11 cellular contexts compared by ENCODE assay signal in genomic region chr1:56390934-56391731, GRCh38.
DNase-seq lines count a peak whose midpoint lies in the region; ATAC-seq and TF ChIP-seq lines count a peak whose summit lies in the region.
"Had no signal": no experiment of that assay in that cellular context is flagged by ENCODE, and none has a peak within 500 bp of the region (broad histone marks: within the 10 kb centered on the region; RNA-seq: fewer than 3 reads in every experiment).

No MANE protein-coding gene starts in this region.

- H3K4me1 ChIP-seq in liver (ENCODE audit: control insufficient read depth in 4 of 4, insufficient read depth in 4 of 4, low read length in 3 of 4) (no peaks in the 10 kb centered on the region), right lobe of liver (no peaks in the 10 kb centered on the region), neural progenitor cell (peaks cover 29% of the 10 kb centered on the region)

- peak overlapping the region; percentile 72 for H3K4me2 ChIP-seq in neural progenitor cell

- H3K4me3 Mint-ChIP-seq in neural progenitor cell = peak overlapping the region; percentile 9
- no peak overlapping the region for H3K4me3 Mint-ChIP-seq in activated T-cell treated with anti-CD3 and anti-CD28 coated beads, Interleukin-2, amount 50 U/mL, for 24 hours
- H3K4me3 Mint-ChIP-seq in activated T-helper 1 cell treated with anti-CD3 and anti-CD28 coated beads, Interleukin-12 subunit alpha, Interleukin-12 subunit beta, Interleukin-2, Interleukin-4 antibody, amounts not matched to agents 30 ng/mL and 10 ng/mL and 1 ng/mL, durations not matched to agents 14 hours and 24 hours and 36 hours = no peak overlapping the region

- no peak overlapping the region for H3K9ac ChIP-seq in liver (ENCODE audit: low read depth in 1 of 2, low read length in 2 of 2)
- no peak overlapping the region for H3K9ac ChIP-seq in neural progenitor cell

- H3K9me3 Mint-ChIP-seq in neural progenitor cell = peaks cover 5% of the 10 kb centered on the region
- H3K9me3 Mint-ChIP-seq in activated T-cell treated with anti-CD3 and anti-CD28 coated beads, Interleukin-2, amount 50 U/mL, for 24 hours = peaks cover 4% of the 10 kb centered on the region
- H3K9me3 Mint-ChIP-seq in activated T-helper 1 cell treated with anti-CD3 and anti-CD28 coated beads, Interleukin-12 subunit alpha, Interleukin-12 subunit beta, Interleukin-2, Interleukin-4 antibody, amounts not matched to agents 30 ng/mL and 10 ng/mL and 1 ng/mL, durations not matched to agents 14 hours and 24 hours and 36 hours = no peaks in the 10 kb centered on the region

- H3K36me3 ChIP-seq in liver (ENCODE audit: control insufficient read depth in 4 of 4, insufficient read depth in 3 of 4, low read depth in 1 of 4, low read length in 3 of 4) (no peaks in the 10 kb centered on the region), right lobe of liver (no peaks in the 10 kb centered on the region), neural progenitor cell (no peaks in the 10 kb centered on the region)

- no peak overlapping the region for H3K27ac ChIP-seq in liver (ENCODE audit: low read depth in 1 of 2, low read length in 2 of 2)
- H3K27ac ChIP-seq in right lobe of liver = no peak overlapping the region
- peak overlapping the region; percentile 15 for H3K27ac ChIP-seq in adipose tissue (ENCODE audit: low read depth, low read length)
- no peak overlapping the region for H3K27ac ChIP-seq in neural progenitor cell
- H3K27ac ChIP-seq: 22Rv1 had no signal

- H3K27me3 ChIP-seq in liver (ENCODE audit: control insufficient read depth in 4 of 4, insufficient read depth in 4 of 4, low read length in 3 of 4) (no peaks in the 10 kb centered on the region), right lobe of liver (no peaks in the 10 kb centered on the region), neural progenitor cell (no peaks in the 10 kb centered on the region)

- H3F3A ChIP-seq in neural progenitor cell (ENCODE audit: low read depth) = no peaks in the 10 kb centered on the region

- H3K9me3 ChIP-seq in liver (ENCODE audit: control insufficient read depth in 4 of 4, low read length in 3 of 4) = no peaks in the 10 kb centered on the region
- no peaks in the 10 kb centered on the region for H3K9me3 ChIP-seq in right lobe of liver
- no peaks in the 10 kb centered on the region for H3K9me3 ChIP-seq in neural progenitor cell (ENCODE audit: low read depth)

- ATAC-seq in right lobe of liver = no peak
- no peak for ATAC-seq in Right ventricle myocardium superior (ENCODE audit: poor library complexity)
- ATAC-seq: HepG2 had no signal

- H2AFZ ChIP-seq in neural progenitor cell (replicated peaks) = peak overlapping the region; percentile 67

- H3K27me3 Mint-ChIP-seq in neural progenitor cell (ENCODE audit: insufficient read depth, low read depth) = peaks cover 3% of the 10 kb centered on the region
- H3K27me3 Mint-ChIP-seq in activated T-cell treated with anti-CD3 and anti-CD28 coated beads, Interleukin-2, amount 50 U/mL, for 24 hours = no peaks in the 10 kb centered on the region
- H3K27me3 Mint-ChIP-seq in activated T-helper 1 cell treated with anti-CD3 and anti-CD28 coated beads, Interleukin-12 subunit alpha, Interleukin-12 subunit beta, Interleukin-2, Interleukin-4 antibody, amounts not matched to agents 30 ng/mL and 10 ng/mL and 1 ng/mL, durations not matched to agents 14 hours and 24 hours and 36 hours (ENCODE audit: insufficient read depth) = no peaks in the 10 kb centered on the region

- peaks cover 1% of the 10 kb centered on the region for H3K36me3 Mint-ChIP-seq in neural progenitor cell
- H3K36me3 Mint-ChIP-seq in activated T-cell treated with anti-CD3 and anti-CD28 coated beads, Interleukin-2, amount 50 U/mL, for 24 hours (ENCODE audit: low read depth) = no peaks in the 10 kb centered on the region
- H3K36me3 Mint-ChIP-seq in activated T-helper 1 cell treated with anti-CD3 and anti-CD28 coated beads, Interleukin-12 subunit alpha, Interleukin-12 subunit beta, Interleukin-2, Interleukin-4 antibody, amounts not matched to agents 30 ng/mL and 10 ng/mL and 1 ng/mL, durations not matched to agents 14 hours and 24 hours and 36 hours (ENCODE audit: low read depth) = no peaks in the 10 kb centered on the region

- TF ChIP-seq POLR2A in right lobe of liver (IDR thresholded peaks at IDR 0.05) = no peak

- H4K20me1 ChIP-seq in neural progenitor cell (ENCODE audit: low read depth) = no peaks in the 10 kb centered on the region

- peaks cover 30% of the 10 kb centered on the region for H3K4me1 Mint-ChIP-seq in neural progenitor cell
- no peaks in the 10 kb centered on the region for H3K4me1 Mint-ChIP-seq in activated T-cell treated with anti-CD3 and anti-CD28 coated beads, Interleukin-2, amount 50 U/mL, for 24 hours (ENCODE audit: low read depth)
- no peaks in the 10 kb centered on the region for H3K4me1 Mint-ChIP-seq in activated T-helper 1 cell treated with anti-CD3 and anti-CD28 coated beads, Interleukin-12 subunit alpha, Interleukin-12 subunit beta, Interleukin-2, Interleukin-4 antibody, amounts not matched to agents 30 ng/mL and 10 ng/mL and 1 ng/mL, durations not matched to agents 14 hours and 24 hours and 36 hours (ENCODE audit: low read depth)

- no peak for TF ChIP-seq RAD21 in liver (IDR thresholded peaks at IDR 0.05)

- peak overlapping the region; percentile 11 for H3K27ac Mint-ChIP-seq in neural progenitor cell
- H3K27ac Mint-ChIP-seq in activated T-cell treated with anti-CD3 and anti-CD28 coated beads, Interleukin-2, amount 50 U/mL, for 24 hours = no peak overlapping the region
- no peak overlapping the region for H3K27ac Mint-ChIP-seq in activated T-helper 1 cell treated with anti-CD3 and anti-CD28 coated beads, Interleukin-12 subunit alpha, Interleukin-12 subunit beta, Interleukin-2, Interleukin-4 antibody, amounts not matched to agents 30 ng/mL and 10 ng/mL and 1 ng/mL, durations not matched to agents 14 hours and 24 hours and 36 hours

- 87% methylated on average over 16 of the region's 16 CpGs for WGBS in liver
- 80% methylated on average over 15 of the region's 16 CpGs for WGBS in right lobe of liver (ENCODE audit: insufficient coverage, low coverage, low lambda C conversion rate, missing lambda C conversion rate)
- 83 to 86% (median 85%) methylated on average over 16 of the region's 16 CpGs for WGBS in adipose tissue, 3 donors

- DNase-seq in right lobe of liver (no peak), neural progenitor cell (ENCODE audit: low spot score) (no peak), Right ventricle myocardium superior (no peak)
- DNase-seq in activated T-cell treated with anti-CD3 and anti-CD28 coated beads, Interleukin-2, amount 50 U/mL, for 24 hours = no peak
- no peak for DNase-seq in activated T-helper 1 cell treated with anti-CD3 and anti-CD28 coated beads, Interleukin-12 subunit alpha, Interleukin-12 subunit beta, Interleukin-2, Interleukin-4 antibody, amounts not matched to agents 30 ng/mL and 10 ng/mL and 1 ng/mL, durations not matched to agents 14 hours and 24 hours and 36 hours (ENCODE audit: low spot score)
- DNase-seq: DMS53, GF-D8 had no signal

- no peaks in the 10 kb centered on the region for H3K79me2 ChIP-seq in neural progenitor cell (ENCODE audit: low read depth)

- H3K4me3 ChIP-seq in liver (ENCODE audit: low read depth in 1 of 3, low read length in 3 of 3) = no peak overlapping the region
- no peak overlapping the region for H3K4me3 ChIP-seq in right lobe of liver
- H3K4me3 ChIP-seq in neural progenitor cell = no peak overlapping the region

- TF ChIP-seq CTCF in liver (IDR thresholded peaks at IDR 0.05; ENCODE audit: low read depth, low read length, missing input control) (no peak), right lobe of liver (IDR thresholded peaks at IDR 0.05) (no peak), neural progenitor cell (IDR thresholded peaks at IDR 0.05) (no peak)

- intact Hi-C loops in right lobe of liver (cut with DNase I) = no loop called here
- intact Hi-C loops in Right ventricle myocardium superior (cut with DNase I) = no loop called here
- intact Hi-C loops in activated T-helper 1 cell treated with anti-CD3 and anti-CD28 coated beads, Interleukin-12 subunit alpha, Interleukin-12 subunit beta, Interleukin-2, Interleukin-4 antibody, amounts not matched to agents 30 ng/mL and 10 ng/mL and 1 ng/mL, durations not matched to agents 14 hours and 24 hours and 36 hours (cut with micrococcal nuclease) = no loop called here

TF ChIP-seq in liver, 16 proteins besides CTCF, POLR2A, EP300 and RAD21:
- no peak for TF ChIP-seq ATF3 (IDR thresholded peaks at IDR 0.05)
- no peak for TF ChIP-seq HNF4G (IDR thresholded peaks at IDR 0.05)
- no peak for TF ChIP-seq YY1 (IDR thresholded peaks at IDR 0.05)
- no peak for TF ChIP-seq FOXA1 (IDR thresholded peaks at IDR 0.05)
- no peak for TF ChIP-seq HNF4A (conservative IDR thresholded peaks at IDR 0.05)
- peak; percentile 60 for TF ChIP-seq NR2F2 (IDR thresholded peaks at IDR 0.05)
TF ChIP-seq in liver: peak in this region for 1.
